In genomic region chr20:64057628-64058498, GRCh38 we compare ENCODE assay signal across 8 cellular contexts. TPM values are rescaled to one million over a fixed set of nuclear protein-coding genes. Genes with fewer than 3 reads are reported as not detected.
DNase-seq lines count a peak whose midpoint lies in the region; ATAC-seq and TF ChIP-seq lines count a peak whose summit lies in the region.

No MANE protein-coding gene starts in this region.

- H3K79me2 ChIP-seq in PC-9 (ENCODE audit: low read depth) (no peaks in the 10 kb centered on the region), fibroblast of lung (ENCODE audit: control insufficient read depth, insufficient read depth, low read length) (no peaks in the 10 kb centered on the region), osteoblast (ENCODE audit: insufficient read depth, low read length) (no peaks in the 10 kb centered on the region)

- TF ChIP-seq CTCF in PC-9 (conservative IDR thresholded peaks at IDR 0.05) (peak; percentile 90), fibroblast of lung (conservative IDR thresholded peaks at IDR 0.05 in 1 of 2, IDR thresholded peaks at IDR 0.05 in 1 of 2; ENCODE audit: low read depth in 1 of 2, low read length in 2 of 2) (peak; percentile 59 to 86), osteoblast (IDR thresholded peaks at IDR 0.05; ENCODE audit: extremely low read depth, low read depth, low read length) (peak; percentile 83)

- H2AFZ ChIP-seq in PC-9 (no peak overlapping the region), fibroblast of lung (ENCODE audit: low read length) (no peak overlapping the region), osteoblast (ENCODE audit: low read length) (no peak overlapping the region)

- H3K9me2 ChIP-seq in PC-9 (ENCODE audit: insufficient read depth): no peaks in the 10 kb centered on the region

- H3K4me1 Mint-ChIP-seq in activated T-cell treated with anti-CD3 and anti-CD28 coated beads, Interleukin-2, amount 50 U/mL, for 4 hours (ENCODE audit: low read depth): peaks cover 12% of the 10 kb centered on the region

- peak overlapping the region; percentile 20; the same call in 1 of the 2 replicates for H3K4me2 ChIP-seq in PC-9
- no peak overlapping the region for H3K4me2 ChIP-seq in fibroblast of lung (ENCODE audit: extremely low read depth, insufficient read depth, low read length)
- peak overlapping the region; percentile 50 for H3K4me2 ChIP-seq in osteoblast (ENCODE audit: insufficient read depth, low read length)

- H3K27me3 ChIP-seq in PC-9 (ENCODE audit: insufficient read depth, low read depth) (no peaks in the 10 kb centered on the region), fibroblast of lung (ENCODE audit: control insufficient read depth, insufficient read depth, low read length) (no peaks in the 10 kb centered on the region), osteoblast (ENCODE audit: insufficient read depth, low read length) (no peaks in the 10 kb centered on the region), thymus (ENCODE audit: control insufficient read depth, insufficient read depth) (no peaks in the 10 kb centered on the region)

- H4K20me1 ChIP-seq in PC-9 (ENCODE audit: insufficient read depth): no peaks in the 10 kb centered on the region
- H4K20me1 ChIP-seq in fibroblast of lung (ENCODE audit: control insufficient read depth, extremely low read depth, insufficient read depth, low read length): no peaks in the 10 kb centered on the region
- H4K20me1 ChIP-seq in osteoblast (ENCODE audit: insufficient read depth, low read length): peaks cover 3% of the 10 kb centered on the region

- H3K9ac ChIP-seq in fibroblast of lung (ENCODE audit: insufficient read depth, low read length): no peak overlapping the region

- H3K27ac ChIP-seq in PC-9 (no peak overlapping the region), fibroblast of lung (ENCODE audit: insufficient read depth, low read length) (no peak overlapping the region), osteoblast (ENCODE audit: low read depth, low read length) (no peak overlapping the region), thymus (ENCODE audit: low read depth) (peak overlapping the region; percentile 62)

- H3K4me1 ChIP-seq in PC-9 (replicated peaks; ENCODE audit: insufficient read depth) (peaks cover 21% of the 10 kb centered on the region), fibroblast of lung (ENCODE audit: control insufficient read depth, extremely low read depth, insufficient read depth, low read length) (peaks cover 5% of the 10 kb centered on the region), osteoblast (ENCODE audit: insufficient read depth, low read length) (peaks cover 32% of the 10 kb centered on the region), thymus (ENCODE audit: control insufficient read depth, insufficient read depth, low read length) (peaks cover 3% of the 10 kb centered on the region)

- POLR2A ChIA-PET in PC-9 (lab: Charles Lee; ENCODE audit: unreplicated experiment): no interaction called here

- peaks cover 25% of the 10 kb centered on the region; the same call in 1 of the 2 replicates for H3F3A ChIP-seq in PC-9 (ENCODE audit: insufficient read depth, low read depth)

- no peak overlapping the region for H3K4me3 ChIP-seq in PC-9
- no peak overlapping the region for H3K4me3 ChIP-seq in fibroblast of lung (replicated peaks in 1 of 4; ENCODE audit: control extremely low read depth in 1 of 4, insufficient read depth in 1 of 4, low read depth in 3 of 4, low read length in 4 of 4)
- H3K4me3 ChIP-seq in osteoblast (ENCODE audit: insufficient read depth, low read length): peak overlapping the region; percentile 22
- no peak overlapping the region for H3K4me3 ChIP-seq in thymus (ENCODE audit: low read length)

- H3K9me3 ChIP-seq in PC-9 (ENCODE audit: insufficient read depth, low read depth): no peaks in the 10 kb centered on the region
- no peaks in the 10 kb centered on the region for H3K9me3 ChIP-seq in fibroblast of lung (ENCODE audit: control insufficient read depth, insufficient read depth, low read depth, low read length)
- no peaks in the 10 kb centered on the region for H3K9me3 ChIP-seq in osteoblast (ENCODE audit: low read depth, low read length)
- no peaks in the 10 kb centered on the region for H3K9me3 ChIP-seq in thymus (ENCODE audit: control insufficient read depth)

- peaks cover 16% of the 10 kb centered on the region for H3K27me3 Mint-ChIP-seq in activated T-cell treated with anti-CD3 and anti-CD28 coated beads, Interleukin-2, amount 50 U/mL, for 4 hours (ENCODE audit: low read depth)

- peak overlapping the region; percentile 60 for H3K4me3 Mint-ChIP-seq in activated T-cell treated with anti-CD3 and anti-CD28 coated beads, Interleukin-2, amount 50 U/mL, for 4 hours

- no TSS peak for BruUV-seq in PC-9 (replicated peaks; lab: Mats Ljungman, UMichigan)

- H3K36me3 Mint-ChIP-seq in activated T-cell treated with anti-CD3 and anti-CD28 coated beads, Interleukin-2, amount 50 U/mL, for 4 hours (ENCODE audit: insufficient read depth): no peaks in the 10 kb centered on the region

- no peaks in the 10 kb centered on the region for H3K9me3 Mint-ChIP-seq in activated T-cell treated with anti-CD3 and anti-CD28 coated beads, Interleukin-2, amount 50 U/mL, for 4 hours

- CTCF ChIA-PET in PC-9 (lab: Charles Lee): no interaction called here

- intact Hi-C loops in PC-9 (cut with micrococcal nuclease; ENCODE audit: unreplicated experiment): loop anchor here (5.0 kb wide), 2 partner anchors 521 to 621 kb away; partner anchors contain the start of gene PTK6

- 47% methylated on average over 33 of the region's 33 CpGs for WGBS in thymus

- DNase-seq in DMS79 treated with DMSO at 0.1 percent for 48 hours (lab: John Stamatoyannopoulos, UW) (peak; percentile 57), HT-29 (ENCODE audit: low spot score) (peak; percentile 90), PC-9 (peak; percentile 55 to 87), fibroblast of lung (ENCODE audit: low read depth in 2 of 2) (peak in 1 of 2 donors; percentile 43), osteoblast (ENCODE audit: insufficient read length, low spot score, missing footprints) (peak; percentile 99)
- DNase-seq in activated T-cell treated with anti-CD3 and anti-CD28 coated beads, Interleukin-2, amount 50 U/mL, for 4 hours: peak; percentile 80

- ATAC-seq in activated T-cell treated with anti-CD3 and anti-CD28 coated beads, Interleukin-2, amount 50 U/mL, for 4 hours: peak; percentile 76 to 81
- no peak for ATAC-seq in GM19035 (IDR thresholded peaks at IDR 0.05; ENCODE audit: unreplicated experiment)

- no peaks in the 10 kb centered on the region for H3K36me3 ChIP-seq in PC-9 (ENCODE audit: low read depth)
- no peaks in the 10 kb centered on the region for H3K36me3 ChIP-seq in fibroblast of lung (ENCODE audit: control insufficient read depth, insufficient read depth, low read length)
- H3K36me3 ChIP-seq in osteoblast (ENCODE audit: insufficient read depth, low read length): no peaks in the 10 kb centered on the region
- no peaks in the 10 kb centered on the region for H3K36me3 ChIP-seq in thymus (ENCODE audit: control insufficient read depth, insufficient read depth)

RNA-seq across cellular contexts. Expression of gene TCEA2, which starts 5.1 kb away (rescaled TPM):
- 1.2 TPM in 1 of 2 replicates, not detected in the other for total RNA-seq in HT-29 (2014; rRNA removed; shearing (Covaris generic))
- 100 and 156 TPM in 2 replicates for total RNA-seq in PC-9 (2021)
- total RNA-seq in activated T-cell treated with anti-CD3 and anti-CD28 coated beads, Interleukin-2, amount 50 U/mL, for 4 hours: 10 to 100 TPM; 10.5 to 17.3 (median 11.5) TPM
- total RNA-seq in fibroblast of lung: 23.9 and 25.2 TPM in 2 replicates
- polyA plus RNA-seq in fibroblast of lung: 12.7 and 17.1 TPM in 2 replicates
- polyA plus RNA-seq in fibroblast of lung (2012): 38.9 and 43.2 TPM in 2 replicates
- polyA minus RNA-seq in fibroblast of lung (ENCODE audit: low replicate concordance): 26.2 and 46.1 TPM in 2 replicates
- total RNA-seq in osteoblast: 28.9 and 31.5 TPM in 2 replicates
- polyA plus RNA-seq in thymus: 53.2 TPM

RNA-seq across cellular contexts. Expression of gene SOX18, which starts 8.4 kb away (rescaled TPM):
- not detected in 2 replicates for total RNA-seq in HT-29 (2014; rRNA removed; shearing (Covaris generic))
- total RNA-seq in PC-9 (2021) (0.83 TPM in 1 of 2 replicates, not detected in the other), fibroblast of lung (not detected in 2 replicates), osteoblast (under 0.01 TPM in 2 replicates)
- total RNA-seq in activated T-cell treated with anti-CD3 and anti-CD28 coated beads, Interleukin-2, amount 50 U/mL, for 4 hours: under 1 TPM; 0.13 to 0.24 (median 0.24) TPM
- polyA plus RNA-seq in fibroblast of lung (not detected in 2 replicates), thymus (17.2 TPM)
- 0.15 TPM in 1 of 2 replicates, not detected in the other for polyA plus RNA-seq in fibroblast of lung (2012)
- polyA minus RNA-seq in fibroblast of lung (ENCODE audit: low replicate concordance): not detected in 2 replicates

RNA-seq across cellular contexts. Expression of gene RGS19, which starts 21.5 kb away (rescaled TPM):
- total RNA-seq in HT-29 (2014; rRNA removed; shearing (Covaris generic)): 89.2 and 99.8 TPM in 2 replicates
- 33.3 and 39.2 TPM in 2 replicates for total RNA-seq in PC-9 (2021)
- 10 to 100 TPM; 41.7 to 49.0 (median 47.0) TPM for total RNA-seq in activated T-cell treated with anti-CD3 and anti-CD28 coated beads, Interleukin-2, amount 50 U/mL, for 4 hours
- total RNA-seq in fibroblast of lung: 9.1 and 11.6 TPM in 2 replicates
- 5.5 and 5.8 TPM in 2 replicates for polyA plus RNA-seq in fibroblast of lung
- polyA plus RNA-seq in fibroblast of lung (2012): 8.9 and 9.8 TPM in 2 replicates
- polyA minus RNA-seq in fibroblast of lung (ENCODE audit: low replicate concordance): 12.5 and 22.1 TPM in 2 replicates
- total RNA-seq in osteoblast: 5.3 and 6.9 TPM in 2 replicates
- 27.2 TPM for polyA plus RNA-seq in thymus

RNA-seq across cellular contexts. Expression of gene C20orf204, which starts 21.9 kb away (rescaled TPM):
- 0.69 and 1.5 TPM in 2 replicates for total RNA-seq in HT-29 (2014; rRNA removed; shearing (Covaris generic))
- total RNA-seq in PC-9 (2021) (3.8 and 6.4 TPM in 2 replicates), fibroblast of lung (0.26 and 0.66 TPM in 2 replicates), osteoblast (0.59 and 1.1 TPM in 2 replicates)
- 1 to 10 TPM; 2.6 to 3.9 (median 3.2) TPM for total RNA-seq in activated T-cell treated with anti-CD3 and anti-CD28 coated beads, Interleukin-2, amount 50 U/mL, for 4 hours
- polyA plus RNA-seq in fibroblast of lung (0.02 TPM in 2 replicates), thymus (8.2 TPM)
- polyA plus RNA-seq in fibroblast of lung (2012): 0.13 TPM in 1 of 2 replicates, not detected in the other
- polyA minus RNA-seq in fibroblast of lung (ENCODE audit: low replicate concordance): 0.19 TPM in 1 of 2 replicates, not detected in the other

RNA-seq across cellular contexts. Expression of gene OPRL1, which starts 22.0 kb away (rescaled TPM):
- 1.2 and 1.5 TPM in 2 replicates for total RNA-seq in HT-29 (2014; rRNA removed; shearing (Covaris generic))
- total RNA-seq in PC-9 (2021) (1.5 and 2.7 TPM in 2 replicates), fibroblast of lung (2.6 and 4.1 TPM in 2 replicates), osteoblast (0.59 and 0.72 TPM in 2 replicates)
- total RNA-seq in activated T-cell treated with anti-CD3 and anti-CD28 coated beads, Interleukin-2, amount 50 U/mL, for 4 hours: under 1 TPM in 2 of 3 donors, not detected in 1; 0.05 to 0.11 TPM
- polyA plus RNA-seq in fibroblast of lung (0.17 and 0.49 TPM in 2 replicates), thymus (1.1 TPM)
- polyA plus RNA-seq in fibroblast of lung (2012): 0.47 and 0.96 TPM in 2 replicates
- polyA minus RNA-seq in fibroblast of lung (ENCODE audit: low replicate concordance): 0.39 and 0.56 TPM in 2 replicates
